8 cellular contexts compared by ENCODE assay signal in genomic region chr11:65493367-65494176, GRCh38. TPM values are rescaled to one million over a fixed set of nuclear protein-coding genes. Genes with fewer than 3 reads are reported as not detected.
A peak's percentile ranks its signal among the peaks of the same experiment; 100 is the strongest.
DNase-seq lines count a peak whose midpoint lies in the region; TF ChIP-seq lines count a peak whose summit lies in the region.

No MANE protein-coding gene starts in this region.

- intact Hi-C loops in CD4-positive, alpha-beta memory T cell (cut with micrococcal nuclease) = no loop called here
- intact Hi-C loops in MCF 10A (cut with micrococcal nuclease) (no loop called here), lower leg skin (cut with DNase I; ENCODE audit: low total_unique reads) (no loop called here), tibial artery (cut with DNase I; ENCODE audit: low total_unique reads) (no loop called here)

- WGBS in lower leg skin, 2 donors = 18 to 23% methylated on average over 12 of the region's 12 CpGs

- DNase-seq in CD4-positive, alpha-beta memory T cell = no peak
- DNase-seq in MCF 10A (ENCODE audit: unreplicated experiment) (peak; percentile 98), lower leg skin (ENCODE audit: low spot score in 2 of 2) (peak; percentile 89 to 97), tibial artery (peak; percentile 92 to 97), DMS 273 (lab: John Stamatoyannopoulos, UW; ENCODE audit: unreplicated experiment) (no peak), MV-4-11 (lab: John Stamatoyannopoulos, UW) (no peak), cerebellum (ENCODE audit: low spot score) (no peak)

- no peaks in the 10 kb centered on the region for H3K9me3 ChIP-seq in CD4-positive, alpha-beta memory T cell (ENCODE audit: control insufficient read depth in 1 of 2, low read length in 2 of 2)
- no peaks in the 10 kb centered on the region for H3K9me3 ChIP-seq in tibial artery

- H3K9ac ChIP-seq in KMS-11 = peak overlapping the region; percentile 13; the same call in 1 of the 2 replicates

- no peaks in the 10 kb centered on the region for H4K20me1 ChIP-seq in KMS-11 (ENCODE audit: insufficient read depth)

- peak overlapping the region in 2 of 8 donors; percentile 22 to 29 for H3K4me3 Mint-ChIP-seq in CD4-positive, alpha-beta memory T cell
- H3K4me3 Mint-ChIP-seq in MCF 10A (ENCODE audit: unreplicated experiment) = peak overlapping the region; percentile 57

- no peak overlapping the region for H3K4me3 ChIP-seq in CD4-positive, alpha-beta memory T cell (ENCODE audit: low read length in 2 of 2)
- H3K4me3 ChIP-seq in KMS-11 (IDR thresholded peaks at IDR 0.05; ENCODE audit: insufficient read depth, low read depth, low read length) (no peak overlapping the region), lower leg skin (ENCODE audit: low read depth, poor library complexity, severe bottlenecking) (no peak overlapping the region), tibial artery (peak overlapping the region; percentile 8 to 21)

- TSS peak; percentile 30 for BruUV-seq in MCF 10A (replicated peaks; lab: Mats Ljungman, UMichigan)

- TF ChIP-seq CTCF in KMS-11 (conservative IDR thresholded peaks at IDR 0.05; ENCODE audit: low read depth, low read length) (no peak), MCF 10A (IDR thresholded peaks at IDR 0.05; ENCODE audit: unreplicated experiment) (no peak), lower leg skin (IDR thresholded peaks at IDR 0.05) (no peak), tibial artery (IDR thresholded peaks at IDR 0.05) (no peak)

- TF ChIP-seq POLR2A in lower leg skin (IDR thresholded peaks at IDR 0.05) = no peak

- H3K27me3 Mint-ChIP-seq in CD4-positive, alpha-beta memory T cell = peaks cover 0 to 2% of the 10 kb centered on the region in 2 donors
- H3K27me3 Mint-ChIP-seq in MCF 10A (ENCODE audit: insufficient read depth, unreplicated experiment) = no peaks in the 10 kb centered on the region

- H3K36me3 Mint-ChIP-seq in CD4-positive, alpha-beta memory T cell = peaks cover 0 to 7% of the 10 kb centered on the region in 2 donors
- no peaks in the 10 kb centered on the region for H3K36me3 Mint-ChIP-seq in MCF 10A (ENCODE audit: insufficient read depth, unreplicated experiment)

- no peaks in the 10 kb centered on the region for H3K27me3 ChIP-seq in CD4-positive, alpha-beta memory T cell (ENCODE audit: insufficient read depth, low read length)
- no peaks in the 10 kb centered on the region for H3K27me3 ChIP-seq in KMS-11 (ENCODE audit: insufficient read depth, low read depth)
- no peaks in the 10 kb centered on the region for H3K27me3 ChIP-seq in tibial artery

- peaks cover 10 to 35% (median 21%) of the 10 kb centered on the region in 4 donors for H3K4me1 Mint-ChIP-seq in CD4-positive, alpha-beta memory T cell
- peaks cover 47% of the 10 kb centered on the region for H3K4me1 Mint-ChIP-seq in MCF 10A (ENCODE audit: insufficient read depth, unreplicated experiment)

- H3K79me2 ChIP-seq in KMS-11 (ENCODE audit: insufficient read depth, low read depth) = peaks cover 27% of the 10 kb centered on the region

- peak overlapping the region; percentile 49 for H3K4me2 ChIP-seq in KMS-11

- no peaks in the 10 kb centered on the region for H3K9me3 Mint-ChIP-seq in CD4-positive, alpha-beta memory T cell
- no peaks in the 10 kb centered on the region for H3K9me3 Mint-ChIP-seq in MCF 10A (ENCODE audit: unreplicated experiment)

- H3K36me3 ChIP-seq in CD4-positive, alpha-beta memory T cell (ENCODE audit: insufficient read depth, low read length) = no peaks in the 10 kb centered on the region
- no peaks in the 10 kb centered on the region for H3K36me3 ChIP-seq in KMS-11 (ENCODE audit: insufficient read depth)
- H3K36me3 ChIP-seq in tibial artery = no peaks in the 10 kb centered on the region

- peak overlapping the region in 5 of 7 donors; percentile 25 to 52 (median 37) for H3K27ac Mint-ChIP-seq in CD4-positive, alpha-beta memory T cell
- H3K27ac Mint-ChIP-seq in MCF 10A (ENCODE audit: low read depth, unreplicated experiment) = peak overlapping the region; percentile 96

- H3K27ac ChIP-seq in CD4-positive, alpha-beta memory T cell (ENCODE audit: low read depth, low read length) = no peak overlapping the region
- H3K27ac ChIP-seq in KMS-11 = peak overlapping the region; percentile 49; the same call in 1 of the 2 replicates
- H3K27ac ChIP-seq in tibial artery = peak overlapping the region; percentile 97 to 99

- CTCF ChIA-PET in CD4-positive, alpha-beta memory T cell (lab: Charles Lee; ENCODE audit: partially characterized antibody) = interaction anchor here (1.3 to 3.0 kb wide), 4 partner anchors 15 to 78 kb away, joined by 3 to 13 read pairs (median 10); no protein-coding TSS in a partner anchor
- CTCF ChIA-PET in MCF 10A (lab: Yijun Ruan, JAX) = interaction anchor here (0.6 to 3.1 kb wide), 11 partner anchors 8 to 110 kb away, joined by 3 to 25 read pairs (median 3); no protein-coding TSS in a partner anchor

- H3K4me1 ChIP-seq in CD4-positive, alpha-beta memory T cell (ENCODE audit: insufficient read depth, low read length) = peaks cover 16% of the 10 kb centered on the region
- H3K4me1 ChIP-seq in KMS-11 (ENCODE audit: low read depth, poor library complexity, severe bottlenecking) (peaks cover 56% of the 10 kb centered on the region), tibial artery (peaks cover 23 to 90% (median 77%) of the 10 kb centered on the region in 4 donors)

- H2AFZ ChIP-seq in KMS-11 (ENCODE audit: low read depth) = peak overlapping the region; percentile 24

- POLR2A ChIA-PET in CD4-positive, alpha-beta memory T cell (lab: Charles Lee; ENCODE audit: partially characterized antibody) = interaction anchor here (1.5 to 27.2 kb wide), 4 partner anchors 10 to 73 kb away, joined by 3 to 3839 read pairs (median 1050); partner anchors contain the start of gene NEAT1
- POLR2A ChIA-PET in MCF 10A (lab: Yijun Ruan, JAX) = interaction anchor here (0.6 to 30.1 kb wide), 20 partner anchors 8 to 559 kb away, joined by 3 to 2994 read pairs (median 6); partner anchors contain the start of genes FAU, FRMD8, MALAT1 and NEAT1

RNA-seq across cellular contexts. Expression of gene MALAT1, which starts 5.3 kb away (rescaled TPM):
- total RNA-seq in CD4-positive, alpha-beta memory T cell = over 10,000 TPM; 29,058 to 29,932 TPM
- 1,000 to 10,000 TPM; 2,969 to 3,488 TPM for polyA plus RNA-seq in CD4-positive, alpha-beta memory T cell
- 10,851 and 12,068 TPM in 2 replicates for total RNA-seq in MCF 10A (2022)
- over 10,000 TPM in 1 of 4 donors, 1,000 to 10,000 TPM in 3; 5,806 to 14,299 (median 7,416) TPM for total RNA-seq in lower leg skin
- total RNA-seq in cerebellum = 17,703 TPM

RNA-seq across cellular contexts. Expression of gene SCYL1, which starts 31.3 kb away (rescaled TPM):
- total RNA-seq in CD4-positive, alpha-beta memory T cell = 10 to 100 TPM; 72.5 to 81.3 TPM
- polyA plus RNA-seq in CD4-positive, alpha-beta memory T cell = 10 to 100 TPM; 22.9 to 40.8 TPM
- total RNA-seq in MCF 10A (2022) (70.9 and 75.5 TPM in 2 replicates), lower leg skin (100 to 1,000 TPM in 1 of 4 donors, 10 to 100 TPM in 3; 73.1 to 103 (median 89.5) TPM), cerebellum (30.7 TPM)

Comparison
In these comparisons a context has a peak if more than half of its experiments do, and no peak if none do; other contexts are left out.
1. DNase-seq: peak in MCF 10A (single experiment), lower leg skin (2 of 2) and tibial artery (2 of 2); none in CD4-positive, alpha-beta memory T cell (0 of 5), DMS 273 (single experiment), MV-4-11 (single experiment) and cerebellum (single experiment).
2. H3K4me3 ChIP-seq: peak in tibial artery (2 of 2); none in CD4-positive, alpha-beta memory T cell (0 of 2), KMS-11 (single experiment) and lower leg skin (single experiment).